In the genomic region with DNA sequence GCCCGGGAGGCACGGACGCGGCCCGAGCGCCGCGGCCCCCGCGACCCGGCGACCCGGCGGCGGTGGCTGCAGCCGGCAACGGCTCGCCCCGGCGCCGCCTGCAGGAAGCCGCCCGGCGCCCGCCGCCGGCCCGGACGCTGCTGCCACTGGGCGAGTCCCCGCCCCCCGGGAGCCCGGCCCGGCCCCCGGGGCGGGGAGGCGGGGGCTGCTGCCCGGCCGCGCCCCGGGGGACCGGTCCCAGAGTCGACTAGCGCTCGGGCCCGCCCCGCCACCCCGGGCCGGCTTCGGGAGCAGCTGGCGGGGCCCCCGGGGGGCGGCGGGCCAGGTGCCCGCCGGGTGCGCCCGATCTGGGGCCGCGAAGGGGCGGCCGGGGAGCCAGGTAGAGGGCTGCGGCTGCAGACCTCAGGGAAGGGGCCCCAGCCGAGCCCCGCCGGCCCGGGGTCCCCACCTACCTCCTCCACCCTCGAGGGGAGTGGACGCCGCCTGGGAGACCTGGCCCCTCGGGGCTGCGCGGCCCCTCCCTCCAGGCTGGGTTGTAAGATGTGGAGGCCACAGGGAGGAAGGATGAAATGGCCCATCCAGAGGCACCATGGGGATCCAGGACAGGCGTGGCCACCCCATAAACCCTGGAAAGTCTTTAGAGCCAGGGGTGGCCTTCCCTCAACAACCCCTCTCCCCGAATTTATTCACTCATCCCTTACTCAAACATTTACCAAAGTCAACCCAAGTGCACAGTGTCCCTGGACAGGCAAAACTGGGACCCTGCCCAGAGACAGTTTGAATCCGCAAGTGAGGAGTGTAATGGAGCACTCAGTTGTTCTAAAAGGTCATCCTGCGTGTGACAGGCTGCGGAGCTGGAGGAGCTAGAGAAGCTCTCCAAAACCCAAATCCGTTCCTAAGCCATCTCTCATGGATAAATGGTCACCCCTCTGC, we compare ENCODE assay signal across 8 cellular contexts. TPM values are rescaled to one million over a fixed set of nuclear protein-coding genes. Genes with fewer than 3 reads are reported as not detected.
DNase-seq lines count a peak whose midpoint lies in the region; ATAC-seq and FAIRE-seq lines count a peak whose summit lies in the region.

A gene with protein sequence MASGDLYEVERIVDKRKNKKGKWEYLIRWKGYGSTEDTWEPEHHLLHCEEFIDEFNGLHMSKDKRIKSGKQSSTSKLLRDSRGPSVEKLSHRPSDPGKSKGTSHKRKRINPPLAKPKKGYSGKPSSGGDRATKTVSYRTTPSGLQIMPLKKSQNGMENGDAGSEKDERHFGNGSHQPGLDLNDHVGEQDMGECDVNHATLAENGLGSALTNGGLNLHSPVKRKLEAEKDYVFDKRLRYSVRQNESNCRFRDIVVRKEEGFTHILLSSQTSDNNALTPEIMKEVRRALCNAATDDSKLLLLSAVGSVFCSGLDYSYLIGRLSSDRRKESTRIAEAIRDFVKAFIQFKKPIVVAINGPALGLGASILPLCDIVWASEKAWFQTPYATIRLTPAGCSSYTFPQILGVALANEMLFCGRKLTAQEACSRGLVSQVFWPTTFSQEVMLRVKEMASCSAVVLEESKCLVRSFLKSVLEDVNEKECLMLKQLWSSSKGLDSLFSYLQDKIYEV (minus strand): TSS at position 148 of the 933 bp plus-strand sequence. CDS start 425 bp downstream, outside the sequence.

- no peak for FAIRE-seq in GM18507 (lab: Jason Lieb, UNC)

- peaks cover 7% of the 10 kb centered on the region; the same call in 1 of the 2 replicates for H3K4me1 ChIP-seq in SJSA1 (replicated peaks)
- no peaks in the 10 kb centered on the region for H3K4me1 ChIP-seq in adipocyte (ENCODE audit: control insufficient read depth, insufficient read depth, low read length)

- H3K9ac ChIP-seq in adipocyte (ENCODE audit: low read length) = peak within 1 kb of the TSS; percentile 77

- H3K36me3 ChIP-seq in SJSA1 = no peaks in the 10 kb centered on the region
- H3K36me3 ChIP-seq in adipocyte (ENCODE audit: control insufficient read depth, insufficient read depth, low read length, severe bottlenecking) = no peaks in the 10 kb centered on the region

- H3K27me3 ChIP-seq in SJSA1 (replicated peaks) (peaks cover 27% of the 10 kb centered on the region; the same call in 1 of the 2 replicates), adipocyte (replicated peaks; ENCODE audit: control insufficient read depth, insufficient read depth, low read length) (no peaks in the 10 kb centered on the region)

- H3K9me3 ChIP-seq in SJSA1 (replicated peaks) (no peaks in the 10 kb centered on the region), adipocyte (ENCODE audit: control insufficient read depth, low read length) (no peaks in the 10 kb centered on the region)

- ATAC-seq in HG02763 (IDR thresholded peaks at IDR 0.05; ENCODE audit: unreplicated experiment) = peak; percentile 69

- no peak within 1 kb of the TSS for H3K27ac ChIP-seq in SJSA1

- DNase-seq in GM18507 (ENCODE audit: extremely low spot score, insufficient read length, low read depth) (peak; percentile 38), SJSA1 (ENCODE audit: low read depth in 1 of 2, low spot score in 2 of 2) (no peak), adipocyte (ENCODE audit: low read depth) (peak; percentile 68), hepatic stellate cell (ENCODE audit: low spot score) (peak; percentile 71), skeletal muscle cell (ENCODE audit: low read depth) (no peak), NCI-H1105 (lab: John Stamatoyannopoulos, UW) (no peak), NCI-H187 treated with DMSO at 0.1 percent for 48 hours (lab: John Stamatoyannopoulos, UW) (no peak)

- H3K4me3 ChIP-seq in SJSA1 = peak within 1 kb of the TSS; percentile 56
- H3K4me3 ChIP-seq in adipocyte (ENCODE audit: low read length) = peak within 1 kb of the TSS; percentile 82
- peak within 1 kb of the TSS; percentile 67 for H3K4me3 ChIP-seq in skeletal muscle cell (ENCODE audit: low read depth, low read length)

RNA-seq across cellular contexts. Expression of the gene that starts here (rescaled TPM):
- 2.5 and 15.1 TPM in 2 replicates for total RNA-seq in SJSA1 (2014; rRNA removed; shearing (Covaris generic))

Comparison
In these comparisons a context has a peak if more than half of its experiments do, and no peak if none do; other contexts are left out.
1. DNase-seq: peak in GM18507 (single experiment), adipocyte (single experiment) and hepatic stellate cell (single experiment); none in SJSA1 (0 of 2), skeletal muscle cell (single experiment), NCI-H1105 (single experiment) and NCI-H187 treated with DMSO at 0.1 percent for 48 hours (single experiment).
2. Peak in every context shown above with its lines, with median percentiles within 50 percentile points of each other: H3K4me3 ChIP-seq.